28 cellular contexts compared by ENCODE assay signal in genomic region chr2:210250577-210250976, GRCh38. TPM values are rescaled to one million over a fixed set of nuclear protein-coding genes. Genes with fewer than 3 reads are reported as not detected.
"Had no signal": no experiment of that assay in that cellular context is flagged by ENCODE, and none has a peak within 500 bp of the region (broad histone marks: within the 10 kb centered on the region; RNA-seq: fewer than 3 reads in every experiment).

No MANE protein-coding gene starts in this region.

- H3K27ac ChIP-seq: coronary artery, ovary, psoas muscle, sigmoid colon, skin epidermis, spleen, testis, tibial nerve had no signal

- FAIRE-seq: endometrium, frontal cortex, keratinocyte, urothelium cell line had no signal

- H3K4me3 ChIP-seq: coronary artery, ovary, psoas muscle, sigmoid colon, skin epidermis, spleen, testis, tibial nerve, upper lobe of left lung had no signal

- H3K36me3 ChIP-seq: ovary, sigmoid colon, spleen, tibial nerve, upper lobe of left lung had no signal

- ATAC-seq: effector memory CD8-positive, alpha-beta T cell; left lobe of liver; naive thymus-derived CD8-positive, alpha-beta T cell; right cardiac atrium; stimulated activated naive CD8-positive, alpha-beta T cell treated with anti-CD3 and anti-CD28 coated beads, Interleukin-15, Interleukin-2, amounts not matched to agents 100 U/mL and 50 U/mL, for 24 hours had no signal

- H3K27me3 ChIP-seq: ovary, sigmoid colon, spleen, testis, tibial nerve, upper lobe of left lung had no signal

- H3K9me3 ChIP-seq: ovary, psoas muscle, sigmoid colon, spleen, testis, upper lobe of left lung had no signal

- DNase-seq: effector memory CD8-positive, alpha-beta T cell; erythroblast; head of caudate nucleus; naive thymus-derived CD8-positive, alpha-beta T cell; nephron progenitor cell; occipital lobe; ovary; psoas muscle; right cardiac atrium; sigmoid colon; spleen; stimulated activated CD4-positive, alpha-beta T cell treated with anti-CD3 and anti-CD28 coated beads, Interleukin-4, amount 100 ng/mL, for 4 hours; stimulated activated naive CD8-positive, alpha-beta T cell treated with anti-CD3 and anti-CD28 coated beads, Interleukin-15, Interleukin-2, amounts not matched to agents 100 U/mL and 50 U/mL, for 24 hours; substantia nigra; testis; upper lobe of left lung had no signal

- H3K4me1 ChIP-seq: sigmoid colon, spleen, testis, tibial nerve, upper lobe of left lung had no signal

RNA-seq across cellular contexts. Expression of gene ACADL, which starts 25.3 kb away (rescaled TPM):
- total RNA-seq: chondrocyte; dermis microvascular lymphatic vessel endothelial cell; fibroblast of villous mesenchyme; glomerular endothelial cell; naive thymus-derived CD8-positive, alpha-beta T cell; spleen had no signal
- polyA plus RNA-seq: naive thymus-derived CD8-positive, alpha-beta T cell had no signal
